Comparison of ENCODE assay signal across 6 cellular contexts in genomic region chr4:180372671-180373070, GRCh38.
"Had no signal": no experiment of that assay in that cellular context is flagged by ENCODE, and none has a peak within 500 bp of the region (broad histone marks: within the 10 kb centered on the region; RNA-seq: fewer than 3 reads in every experiment).

No MANE protein-coding gene starts in this region.

- ATAC-seq: HCT116 had no signal

- DNase-seq: GM23248, GOT3, H7, HFFc6, KBM-7 had no signal
